29 cellular contexts compared by ENCODE assay signal in genomic region chr12:105723534-105723933, GRCh38.
"Had no signal": no experiment of that assay in that cellular context is flagged by ENCODE, and none has a peak within 500 bp of the region (broad histone marks: within the 10 kb centered on the region; RNA-seq: fewer than 3 reads in every experiment).

No MANE protein-coding gene starts in this region.

- DNase-seq: naive thymus-derived CD8-positive, alpha-beta T cell; nephron progenitor cell; occipital lobe; ovary; posterior cingulate gyrus; psoas muscle; right cardiac atrium; spleen; stimulated activated CD4-positive, alpha-beta T cell treated with anti-CD3 and anti-CD28 coated beads, Interleukin-12 subunit alpha, Interleukin-12 subunit beta, amount 100 ng/mL, for 4 hours; stimulated activated CD4-positive, alpha-beta T cell treated with anti-CD3 and anti-CD28 coated beads, Interleukin-1b, Interleukin-23, amount 100 ng/mL, for 48 hours; stimulated activated CD4-positive, alpha-beta T cell treated with anti-CD3 and anti-CD28 coated beads, Interleukin-4, amount 100 ng/mL, for 1 hour; stimulated activated CD4-positive, alpha-beta T cell treated with anti-CD3 and anti-CD28 coated beads, Interleukin-4, amount 100 ng/mL, for 4 hours; stimulated activated CD8-positive, alpha-beta memory T cell treated with anti-CD3 and anti-CD28 coated beads, Interleukin-4, amount 100 ng/mL, for 48 hours; stimulated activated naive CD4-positive, alpha-beta T cell; stimulated activated naive CD8-positive, alpha-beta T cell treated with anti-CD3 and anti-CD28 coated beads, Interleukin-15, amount 100 ng/mL, for 72 hours; stimulated activated naive CD8-positive, alpha-beta T cell treated with anti-CD3 and anti-CD28 coated beads, Interleukin-15, Interleukin-2, amounts not matched to agents 100 U/mL and 50 U/mL, for 24 hours; substantia nigra; testis; tibial artery; transverse colon; upper lobe of right lung; uterus had no signal

- H3K4me3 ChIP-seq: ovary, psoas muscle, skin epidermis, smooth muscle cell, spleen, suprapubic skin, testis, tibial artery, transverse colon, upper lobe of right lung, uterus had no signal

- H3K4me1 ChIP-seq: parathyroid adenoma, psoas muscle, spleen, testis, transverse colon, upper lobe of right lung, uterus had no signal

- H3K27ac ChIP-seq: ovary, parathyroid adenoma, psoas muscle, spleen, suprapubic skin, testis, tibial artery, transverse colon, upper lobe of right lung, uterus had no signal

- H3K4me2 ChIP-seq: smooth muscle cell had no signal

- H3K9ac ChIP-seq: parathyroid adenoma had no signal

- H3K9me3 ChIP-seq: ovary, psoas muscle, testis, tibial artery, transverse colon, upper lobe of right lung, uterus had no signal

- H3K36me3 ChIP-seq: ovary, spleen, suprapubic skin, tibial artery, transverse colon, upper lobe of right lung, uterus had no signal

- H3K79me2 ChIP-seq: parathyroid adenoma had no signal

- ATAC-seq: naive thymus-derived CD8-positive, alpha-beta T cell; natural killer cell treated with Interleukin-12 subunit alpha and Interleukin-12 subunit beta and Interleukin-15 and Interleukin-18, amount 100 ng/mL, for 72 hours; psoas muscle; right cardiac atrium; sciatic nerve; stimulated activated memory B cell treated with anti-CD40 and anti-IgM and Interleukin-4, amounts not matched to agents 10 μg/mL and 1 μg/mL and 100 μg/mL, for 72 hours; stimulated activated naive CD8-positive, alpha-beta T cell treated with anti-CD3 and anti-CD28 coated beads, Interleukin-15, amount 100 ng/mL, for 72 hours; stimulated activated naive CD8-positive, alpha-beta T cell treated with anti-CD3 and anti-CD28 coated beads, Interleukin-15, Interleukin-2, amounts not matched to agents 100 U/mL and 50 U/mL, for 24 hours; upper lobe of right lung had no signal

- H3K27me3 ChIP-seq: ovary, suprapubic skin, testis, tibial artery, transverse colon, upper lobe of right lung, uterus had no signal

- H2AFZ ChIP-seq: parathyroid adenoma had no signal
